ENCODE assay signal across 8 cellular contexts in genomic region chr4:185202984-185203379, GRCh38. TPM values are rescaled to one million over a fixed set of nuclear protein-coding genes. Genes with fewer than 3 reads are reported as not detected.
DNase-seq lines count a peak whose midpoint lies in the region; ATAC-seq and TF ChIP-seq lines count a peak whose summit lies in the region.

No MANE protein-coding gene starts in this region.

- TF ChIP-seq CTCF in ascending aorta (IDR thresholded peaks at IDR 0.05), result no peak

- peak overlapping the region in 1 of 2 experiments; percentile 89 for H3K18ac ChIP-seq in mesenchymal stem cell (ENCODE audit: low read depth in 1 of 2, low read length in 2 of 2)

- H3K9ac ChIP-seq in mesenchymal stem cell (ENCODE audit: low read length), result peak overlapping the region; percentile 98

- H3K4me3 Mint-ChIP-seq in activated CD4-positive, alpha-beta T cell treated with anti-CD3 and anti-CD28 coated beads, Interleukin-2, amount 10 ng/mL, durations not matched to agents 24 days and 14 days, result peak overlapping the region; percentile 97

- no peak overlapping the region for H2BK15ac ChIP-seq in mesenchymal stem cell (ENCODE audit: low read depth, poor library complexity, severe bottlenecking)

- no peak overlapping the region for H4K91ac ChIP-seq in mesenchymal stem cell (ENCODE audit: low read length)

- WGBS in mesenchymal stem cell, result 76% methylated on average over 7 of the region's 7 CpGs

- H3K36me3 Mint-ChIP-seq in activated CD4-positive, alpha-beta T cell treated with anti-CD3 and anti-CD28 coated beads, Interleukin-2, amount 10 ng/mL, durations not matched to agents 24 days and 14 days (ENCODE audit: low read depth), result peaks cover 19% of the 10 kb centered on the region

- no peak overlapping the region for H2BK120ac ChIP-seq in mesenchymal stem cell (ENCODE audit: low read depth, low read length)

- no peaks in the 10 kb centered on the region for H3K9me3 Mint-ChIP-seq in activated CD4-positive, alpha-beta T cell treated with anti-CD3 and anti-CD28 coated beads, Interleukin-2, amount 10 ng/mL, durations not matched to agents 24 days and 14 days

- H3K79me1 ChIP-seq in mesenchymal stem cell (replicated peaks; ENCODE audit: low read length, poor library complexity, severe bottlenecking), result peaks cover 8% of the 10 kb centered on the region

- H4K8ac ChIP-seq in mesenchymal stem cell (ENCODE audit: low read length), result no peak overlapping the region

- no peaks in the 10 kb centered on the region for H3K27me3 Mint-ChIP-seq in activated CD4-positive, alpha-beta T cell treated with anti-CD3 and anti-CD28 coated beads, Interleukin-2, amount 10 ng/mL, durations not matched to agents 24 days and 14 days

- H3K4me1 Mint-ChIP-seq in activated CD4-positive, alpha-beta T cell treated with anti-CD3 and anti-CD28 coated beads, Interleukin-2, amount 10 ng/mL, durations not matched to agents 24 days and 14 days, result peaks cover 36% of the 10 kb centered on the region

- H3K27ac ChIP-seq in ascending aorta (peak overlapping the region; percentile 99), mesenchymal stem cell (ENCODE audit: low read length, poor library complexity, severe bottlenecking) (peak overlapping the region; percentile 2)

- peak overlapping the region; percentile 80 for H3K4me2 ChIP-seq in mesenchymal stem cell (ENCODE audit: low read length, poor library complexity, severe bottlenecking)

- no peak overlapping the region for H3K14ac ChIP-seq in mesenchymal stem cell (ENCODE audit: low read length in 2 of 2)

- intact Hi-C loops in activated CD4-positive, alpha-beta T cell treated with anti-CD3 and anti-CD28 coated beads, Interleukin-2, amount 10 ng/mL, durations not matched to agents 24 days and 14 days (cut with micrococcal nuclease), result loop anchor here (2.0 to 10.0 kb wide), 6 partner anchors 222 to 1701 kb away; partner anchors contain the start of genes ACSL1, CENPU, CYP4V2 and UFSP2
- intact Hi-C loops in ascending aorta (cut with DNase I), result loop anchor here (5.0 to 10.0 kb wide), 3 partner anchors 222 to 992 kb away; partner anchors contain the start of genes CYP4V2 and UFSP2

- no peaks in the 10 kb centered on the region for H3K9me3 ChIP-seq in ascending aorta
- no peaks in the 10 kb centered on the region for H3K9me3 ChIP-seq in mesenchymal stem cell (ENCODE audit: control insufficient read depth, low read length)

- H3K36me3 ChIP-seq in ascending aorta (no peaks in the 10 kb centered on the region), mesenchymal stem cell (ENCODE audit: control insufficient read depth in 1 of 2, insufficient read depth in 2 of 2, low read depth in 1 of 2, low read length in 2 of 2) (peaks cover 0 to 4% of the 10 kb centered on the region in 2 experiments)

- no peak overlapping the region for H2BK5ac ChIP-seq in mesenchymal stem cell (ENCODE audit: low read depth, low read length, poor library complexity, severe bottlenecking)

- H3K4me3 ChIP-seq in ascending aorta, result peak overlapping the region; percentile 77 to 83
- peak overlapping the region in 1 of 2 experiments; percentile 87 for H3K4me3 ChIP-seq in mesenchymal stem cell (ENCODE audit: insufficient read depth in 1 of 2, low read depth in 1 of 2, low read length in 2 of 2)

- H2BK12ac ChIP-seq in mesenchymal stem cell (ENCODE audit: low read length in 2 of 2), result no peak overlapping the region

- H3K27me3 ChIP-seq in ascending aorta (no peaks in the 10 kb centered on the region), mesenchymal stem cell (ENCODE audit: control insufficient read depth in 1 of 2, insufficient read depth in 1 of 2, low read length in 2 of 2) (no peaks in the 10 kb centered on the region)

- H3K27ac Mint-ChIP-seq in activated CD4-positive, alpha-beta T cell treated with anti-CD3 and anti-CD28 coated beads, Interleukin-2, amount 10 ng/mL, durations not matched to agents 24 days and 14 days, result peak overlapping the region; percentile 99

- no peak overlapping the region for H3K23ac ChIP-seq in mesenchymal stem cell (ENCODE audit: low read length in 2 of 2)

- no peak overlapping the region for H2AFZ ChIP-seq in mesenchymal stem cell (ENCODE audit: low read depth, low read length)

- peak; percentile 1 for ATAC-seq in HG03469 (IDR thresholded peaks at IDR 0.05; ENCODE audit: unreplicated experiment)

- peaks cover 2 to 22% of the 10 kb centered on the region in 2 donors for H3K4me1 ChIP-seq in ascending aorta
- peaks cover 8% of the 10 kb centered on the region for H3K4me1 ChIP-seq in mesenchymal stem cell (ENCODE audit: control insufficient read depth, insufficient read depth, low read depth, low read length)

- H3K4ac ChIP-seq in mesenchymal stem cell (ENCODE audit: low read depth in 1 of 2, low read length in 2 of 2), result peak overlapping the region in 1 of 2 experiments; percentile 82

- peak overlapping the region; percentile 60 for H2AK5ac ChIP-seq in mesenchymal stem cell (ENCODE audit: low read length, severe bottlenecking)

- DNase-seq in activated CD4-positive, alpha-beta T cell treated with anti-CD3 and anti-CD28 coated beads, Interleukin-2, amount 10 ng/mL, durations not matched to agents 24 days and 14 days, result no peak
- no peak for DNase-seq in activated CD4-positive, alpha-beta T cell treated with anti-CD3 and anti-CD28 coated beads for 4 hours
- DNase-seq in ascending aorta (ENCODE audit: low spot score in 2 of 2), result peak in 1 of 2 donors; percentile 43
- DNase-seq in mesenchymal stem cell, result no peak
- no peak for DNase-seq in DMS79 (lab: John Stamatoyannopoulos, UW)
- no peak for DNase-seq in AG08396 (ENCODE audit: low spot score)
- no peak for DNase-seq in SIG-M5 treated with dmso at 0.1 percent for 504 hours (lab: John Stamatoyannopoulos, UW; ENCODE audit: unreplicated experiment)

RNA-seq across cellular contexts. Expression of gene CFAP97, which starts 0.8 kb away (rescaled TPM):
- 56.6 and 59.3 TPM in 2 replicates for total RNA-seq in activated CD4-positive, alpha-beta T cell treated with anti-CD3 and anti-CD28 coated beads, Interleukin-2, amount 10 ng/mL, durations not matched to agents 24 days and 14 days
- total RNA-seq in ascending aorta, result 27.7 TPM
- 32.2 TPM for polyA plus RNA-seq in mesenchymal stem cell (2013, experiment 1 of 2)
- 30.9 TPM for polyA plus RNA-seq in mesenchymal stem cell (2013, experiment 2 of 2)

RNA-seq across cellular contexts. Expression of gene SNX25, which starts 6.4 kb away (rescaled TPM):
- total RNA-seq in activated CD4-positive, alpha-beta T cell treated with anti-CD3 and anti-CD28 coated beads, Interleukin-2, amount 10 ng/mL, durations not matched to agents 24 days and 14 days, result 27.0 and 27.3 TPM in 2 replicates
- 18.7 TPM for total RNA-seq in ascending aorta
- polyA plus RNA-seq in mesenchymal stem cell (2013, experiment 1 of 2), result 12.1 TPM
- polyA plus RNA-seq in mesenchymal stem cell (2013, experiment 2 of 2), result 13.1 TPM

RNA-seq across cellular contexts. Expression of gene SLC25A4, which starts 59.9 kb away (rescaled TPM):
- total RNA-seq in activated CD4-positive, alpha-beta T cell treated with anti-CD3 and anti-CD28 coated beads, Interleukin-2, amount 10 ng/mL, durations not matched to agents 24 days and 14 days, result 1.7 and 1.9 TPM in 2 replicates
- 19.6 TPM for total RNA-seq in ascending aorta
- 4.7 TPM for polyA plus RNA-seq in mesenchymal stem cell (2013, experiment 1 of 2)
- 5.0 TPM for polyA plus RNA-seq in mesenchymal stem cell (2013, experiment 2 of 2)
